12 cellular contexts compared by ENCODE assay signal in the genomic region with DNA sequence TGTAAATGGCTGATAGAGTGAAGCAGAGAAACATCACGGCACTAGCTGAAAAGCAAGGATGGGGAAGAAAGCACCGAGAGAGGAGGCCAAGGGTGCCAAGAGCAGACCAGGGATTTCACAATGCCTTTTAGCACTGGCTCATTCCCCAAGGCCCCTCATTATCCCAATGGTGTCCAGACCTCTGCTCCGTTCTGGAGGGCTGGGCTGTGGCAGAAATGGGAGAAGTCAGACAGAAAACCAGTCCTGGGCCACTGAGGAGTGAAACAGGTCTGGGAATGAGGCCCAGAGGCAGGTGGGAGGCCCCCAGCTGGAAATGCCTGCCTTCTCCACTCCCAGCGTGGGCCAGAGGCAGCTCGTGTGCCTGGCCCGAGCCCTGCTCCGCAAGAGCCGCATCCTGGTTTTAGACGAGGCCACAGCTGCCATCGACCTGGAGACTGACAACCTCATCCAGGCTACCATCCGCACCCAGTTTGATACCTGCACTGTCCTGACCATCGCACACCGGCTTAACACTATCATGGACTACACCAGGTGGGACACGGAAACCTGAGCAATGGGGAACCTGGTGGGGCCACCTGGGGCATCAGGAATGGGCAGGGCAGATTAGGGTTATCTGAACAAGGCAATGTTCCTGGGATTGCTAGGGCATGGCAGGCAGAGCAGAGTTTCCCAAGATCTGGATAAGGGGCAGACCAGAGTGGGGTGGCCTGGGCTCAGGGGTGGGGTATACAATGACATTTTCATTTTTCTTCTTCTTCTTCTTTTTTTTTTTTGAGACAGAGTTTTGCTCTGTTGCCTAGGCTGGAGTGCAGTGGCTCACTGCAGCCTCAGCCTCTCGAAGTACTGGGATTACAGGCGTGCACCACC. TPM values are rescaled to one million over a fixed set of nuclear protein-coding genes. Genes with fewer than 3 reads are reported as not detected.
DNase-seq lines count a peak whose midpoint lies in the region; ATAC-seq, FAIRE-seq and TF ChIP-seq lines count a peak whose summit lies in the region.
"Had no signal": no experiment of that assay in that cellular context is flagged by ENCODE, and none has a peak within 500 bp of the region (broad histone marks: within the 10 kb centered on the region; RNA-seq: fewer than 3 reads in every experiment).

No MANE protein-coding gene starts in this region.

- no peaks in the 10 kb centered on the region for H3K4me1 Mint-ChIP-seq in immature natural killer cell

- WGBS in testis, 2 donors = 69 to 79% methylated on average over 12 to 16 of the region's 16 CpGs

- intact Hi-C loops in testis (cut with DNase I; ENCODE audit: low total_unique reads) = loop anchor here (10.0 kb wide), 1 partner anchor 53 kb away; a partner anchor contains a TSS

- H3K36me3 ChIP-seq in testis (ENCODE audit: low read depth, missing control alignments) = no peaks in the 10 kb centered on the region
- H3K36me3 ChIP-seq: cardiac muscle cell had no signal

- H3K27ac ChIP-seq in testis = peak overlapping the region; percentile 57 to 84
- H3K27ac ChIP-seq: cardiac muscle cell had no signal

- no peak overlapping the region for H3K4me3 Mint-ChIP-seq in immature natural killer cell

- no peaks in the 10 kb centered on the region for H3K9me3 ChIP-seq in testis
- H3K9me3 ChIP-seq: heart left ventricle had no signal

- no peak for TF ChIP-seq POLR2A in testis (IDR thresholded peaks at IDR 0.05)

- H3K9me3 Mint-ChIP-seq in immature natural killer cell = no peaks in the 10 kb centered on the region

- no peaks in the 10 kb centered on the region for H3K27me3 ChIP-seq in testis
- H3K27me3 ChIP-seq: cardiac muscle cell, heart left ventricle had no signal

- TF ChIP-seq CTCF in testis (IDR thresholded peaks at IDR 0.05) = no peak

- H3K4me3 ChIP-seq in testis = no peak overlapping the region
- H3K4me3 ChIP-seq: cardiac muscle cell, heart left ventricle had no signal

- peaks cover 0 to 8% (median 0%) of the 10 kb centered on the region in 3 donors for H3K27me3 Mint-ChIP-seq in immature natural killer cell (ENCODE audit: low read depth in 3 of 3)

- ATAC-seq in GM18861 (IDR thresholded peaks at IDR 0.05; ENCODE audit: unreplicated experiment) (no peak), GM19351 (IDR thresholded peaks at IDR 0.05; ENCODE audit: unreplicated experiment) (no peak)

- H3K4me1 ChIP-seq in testis = peaks cover 38% of the 10 kb centered on the region

- H3K27ac Mint-ChIP-seq in immature natural killer cell = no peak overlapping the region

- H3K36me3 Mint-ChIP-seq in immature natural killer cell = peaks cover 0 to 2% (median 1%) of the 10 kb centered on the region in 3 donors

- no peak for DNase-seq in HTR-8/SVneo (ENCODE audit: insufficient read length, low spot score)
- peak; percentile 67 for DNase-seq in astrocyte of the hippocampus (ENCODE audit: low read depth, low spot score)
- DNase-seq in islet precursor cell = peak; percentile 99
- peak; percentile 49 for DNase-seq in testis
- no peak for DNase-seq in immature natural killer cell
- DNase-seq in CD1c-positive myeloid dendritic cell (ENCODE audit: extremely low spot score) = no peak
- DNase-seq: GDM1, NCI-H2081 treated with DMSO at 0.1 percent for 48 hours had no signal

- FAIRE-seq in HTR-8/SVneo (lab: Jason Lieb, UNC) = peak; percentile 9

RNA-seq across cellular contexts. Expression of a gene that starts 20.3 kb away (rescaled TPM):
- total RNA-seq in testis = 10 to 100 TPM; 24.3 to 31.7 TPM
- polyA plus RNA-seq in testis (ENCODE audit: insufficient read depth, low read depth, low replicate concordance) (24.7 TPM), immature natural killer cell (1 to 10 TPM; 2.3 to 6.8 (median 4.0) TPM)

RNA-seq across cellular contexts. Expression of a gene that starts 32.0 kb away (rescaled TPM):
- 100 to 1,000 TPM; 115 to 160 TPM for total RNA-seq in testis
- polyA plus RNA-seq in testis (ENCODE audit: insufficient read depth, low read depth, low replicate concordance) = 37.4 TPM
- 10 to 100 TPM; 29.2 to 77.8 (median 30.0) TPM for polyA plus RNA-seq in immature natural killer cell

RNA-seq across cellular contexts. Expression of a gene that starts 52.8 kb away (rescaled TPM):
- total RNA-seq in testis = 10 to 100 TPM in 1 of 2 donors, 1 to 10 TPM in 1; 10.0 to 12.1 TPM
- 15.4 TPM for polyA plus RNA-seq in testis (ENCODE audit: insufficient read depth, low read depth, low replicate concordance)
- 1 to 10 TPM in 1 of 3 donors, under 1 TPM in 1, not detected in 1; 0.52 to 1.2 TPM for polyA plus RNA-seq in immature natural killer cell
- total RNA-seq: cardiac muscle cell had no signal

Comparison
In these comparisons a context has a peak if more than half of its experiments do, and no peak if none do; other contexts are left out.
1. DNase-seq: peak in astrocyte of the hippocampus (single experiment), islet precursor cell (single experiment) and testis (single experiment); none in HTR-8/SVneo (single experiment), immature natural killer cell (0 of 3) and CD1c-positive myeloid dendritic cell (single experiment).